1 cellular context compared by ENCODE assay signal in the genomic region with DNA sequence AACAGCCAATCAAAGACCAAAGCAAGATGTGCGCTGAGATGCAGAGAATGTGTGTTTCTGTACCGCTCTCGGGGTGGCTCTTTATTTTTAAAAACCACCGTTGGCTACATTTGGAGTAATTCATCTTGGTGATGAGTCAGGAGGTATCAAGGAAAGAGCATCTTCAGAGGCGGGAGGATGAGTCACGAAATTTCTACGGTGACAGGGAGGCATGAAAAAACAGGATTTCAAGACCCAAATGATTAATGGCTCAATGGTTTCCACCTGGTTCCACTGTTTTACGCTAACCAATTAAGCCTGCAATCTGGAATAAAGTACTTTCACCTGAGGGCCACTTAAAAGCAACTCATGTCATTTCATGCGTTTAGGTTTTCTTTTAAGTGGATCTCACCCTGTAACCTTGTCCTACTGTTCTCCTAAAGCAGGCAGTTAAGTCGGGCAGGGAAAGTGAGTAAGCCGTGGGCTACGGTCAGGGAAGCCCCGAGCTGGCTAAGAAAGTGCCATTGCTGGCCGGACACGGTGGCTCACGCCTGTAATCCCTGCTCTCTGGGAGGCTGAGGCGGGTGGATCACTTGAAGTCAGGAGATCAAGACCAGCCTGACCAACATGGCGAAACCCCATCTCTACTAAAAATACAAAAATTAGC.
TF ChIP-seq lines count a peak whose summit lies in the region.

No MANE protein-coding gene starts in this region.

TF ChIP-seq in HEK293, 187 proteins besides CTCF, POLR2A, EP300 and RAD21 (continued from another document):
- TF ChIP-seq, protein P1, sequence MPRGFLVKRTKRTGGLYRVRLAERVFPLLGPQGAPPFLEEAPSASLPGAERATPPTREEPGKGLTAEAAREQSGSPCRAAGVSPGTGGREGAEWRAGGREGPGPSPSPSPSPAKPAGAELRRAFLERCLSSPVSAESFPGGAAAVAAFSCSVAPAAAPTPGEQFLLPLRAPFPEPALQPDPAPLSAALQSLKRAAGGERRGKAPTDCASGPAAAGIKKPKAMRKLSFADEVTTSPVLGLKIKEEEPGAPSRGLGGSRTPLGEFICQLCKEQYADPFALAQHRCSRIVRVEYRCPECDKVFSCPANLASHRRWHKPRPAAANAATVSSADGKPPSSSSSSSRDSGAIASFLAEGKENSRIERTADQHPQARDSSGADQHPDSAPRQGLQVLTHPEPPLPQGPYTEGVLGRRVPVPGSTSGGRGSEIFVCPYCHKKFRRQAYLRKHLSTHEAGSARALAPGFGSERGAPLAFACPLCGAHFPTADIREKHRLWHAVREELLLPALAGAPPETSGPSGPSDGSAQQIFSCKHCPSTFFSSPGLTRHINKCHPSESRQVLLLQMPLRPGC (tag by site-specific recombination; IDR thresholded peaks at IDR 0.05), result no peak
- TF ChIP-seq ZNF785 (tag by site-specific recombination; IDR thresholded peaks at IDR 0.05) (no peak), ZNF366 (tag by site-specific recombination; conservative IDR thresholded peaks at IDR 0.05) (no peak), ZNF354C (tag by site-specific recombination; IDR thresholded peaks at IDR 0.05; ENCODE audit: borderline replicate concordance, low read depth) (no peak), ZNF843 (tag by site-specific recombination; IDR thresholded peaks at IDR 0.05) (no peak), ZNF600 (tag by site-specific recombination; IDR thresholded peaks at IDR 0.05) (no peak), ZNF660 (tag by site-specific recombination; IDR thresholded peaks at IDR 0.05) (no peak), OSR2 (tag by site-specific recombination; IDR thresholded peaks at IDR 0.05) (peak; percentile 31), ZNF426 (tag by site-specific recombination; IDR thresholded peaks at IDR 0.05) (no peak), FEZF1 (tag by site-specific recombination; IDR thresholded peaks at IDR 0.05) (0 out of 2 replicates have a peak, but pooled peaks have one; percentile 14), ZNF777 (tag by site-specific recombination; IDR thresholded peaks at IDR 0.05; ENCODE audit: borderline replicate concordance) (no peak), ZNF169 (tag by site-specific recombination; IDR thresholded peaks at IDR 0.05) (no peak)
- TF ChIP-seq, protein P2, sequence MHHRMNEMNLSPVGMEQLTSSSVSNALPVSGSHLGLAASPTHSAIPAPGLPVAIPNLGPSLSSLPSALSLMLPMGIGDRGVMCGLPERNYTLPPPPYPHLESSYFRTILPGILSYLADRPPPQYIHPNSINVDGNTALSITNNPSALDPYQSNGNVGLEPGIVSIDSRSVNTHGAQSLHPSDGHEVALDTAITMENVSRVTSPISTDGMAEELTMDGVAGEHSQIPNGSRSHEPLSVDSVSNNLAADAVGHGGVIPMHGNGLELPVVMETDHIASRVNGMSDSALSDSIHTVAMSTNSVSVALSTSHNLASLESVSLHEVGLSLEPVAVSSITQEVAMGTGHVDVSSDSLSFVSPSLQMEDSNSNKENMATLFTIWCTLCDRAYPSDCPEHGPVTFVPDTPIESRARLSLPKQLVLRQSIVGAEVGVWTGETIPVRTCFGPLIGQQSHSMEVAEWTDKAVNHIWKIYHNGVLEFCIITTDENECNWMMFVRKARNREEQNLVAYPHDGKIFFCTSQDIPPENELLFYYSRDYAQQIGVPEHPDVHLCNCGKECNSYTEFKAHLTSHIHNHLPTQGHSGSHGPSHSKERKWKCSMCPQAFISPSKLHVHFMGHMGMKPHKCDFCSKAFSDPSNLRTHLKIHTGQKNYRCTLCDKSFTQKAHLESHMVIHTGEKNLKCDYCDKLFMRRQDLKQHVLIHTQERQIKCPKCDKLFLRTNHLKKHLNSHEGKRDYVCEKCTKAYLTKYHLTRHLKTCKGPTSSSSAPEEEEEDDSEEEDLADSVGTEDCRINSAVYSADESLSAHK (tag by site-specific recombination; IDR thresholded peaks at IDR 0.05), result no peak
- TF ChIP-seq, protein P3, sequence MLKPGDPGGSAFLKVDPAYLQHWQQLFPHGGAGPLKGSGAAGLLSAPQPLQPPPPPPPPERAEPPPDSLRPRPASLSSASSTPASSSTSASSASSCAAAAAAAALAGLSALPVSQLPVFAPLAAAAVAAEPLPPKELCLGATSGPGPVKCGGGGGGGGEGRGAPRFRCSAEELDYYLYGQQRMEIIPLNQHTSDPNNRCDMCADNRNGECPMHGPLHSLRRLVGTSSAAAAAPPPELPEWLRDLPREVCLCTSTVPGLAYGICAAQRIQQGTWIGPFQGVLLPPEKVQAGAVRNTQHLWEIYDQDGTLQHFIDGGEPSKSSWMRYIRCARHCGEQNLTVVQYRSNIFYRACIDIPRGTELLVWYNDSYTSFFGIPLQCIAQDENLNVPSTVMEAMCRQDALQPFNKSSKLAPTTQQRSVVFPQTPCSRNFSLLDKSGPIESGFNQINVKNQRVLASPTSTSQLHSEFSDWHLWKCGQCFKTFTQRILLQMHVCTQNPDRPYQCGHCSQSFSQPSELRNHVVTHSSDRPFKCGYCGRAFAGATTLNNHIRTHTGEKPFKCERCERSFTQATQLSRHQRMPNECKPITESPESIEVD (tag by site-specific recombination; IDR thresholded peaks at IDR 0.05), result peak; percentile 20; the same call in 1 of the 2 replicates
- TF ChIP-seq, protein P4, sequence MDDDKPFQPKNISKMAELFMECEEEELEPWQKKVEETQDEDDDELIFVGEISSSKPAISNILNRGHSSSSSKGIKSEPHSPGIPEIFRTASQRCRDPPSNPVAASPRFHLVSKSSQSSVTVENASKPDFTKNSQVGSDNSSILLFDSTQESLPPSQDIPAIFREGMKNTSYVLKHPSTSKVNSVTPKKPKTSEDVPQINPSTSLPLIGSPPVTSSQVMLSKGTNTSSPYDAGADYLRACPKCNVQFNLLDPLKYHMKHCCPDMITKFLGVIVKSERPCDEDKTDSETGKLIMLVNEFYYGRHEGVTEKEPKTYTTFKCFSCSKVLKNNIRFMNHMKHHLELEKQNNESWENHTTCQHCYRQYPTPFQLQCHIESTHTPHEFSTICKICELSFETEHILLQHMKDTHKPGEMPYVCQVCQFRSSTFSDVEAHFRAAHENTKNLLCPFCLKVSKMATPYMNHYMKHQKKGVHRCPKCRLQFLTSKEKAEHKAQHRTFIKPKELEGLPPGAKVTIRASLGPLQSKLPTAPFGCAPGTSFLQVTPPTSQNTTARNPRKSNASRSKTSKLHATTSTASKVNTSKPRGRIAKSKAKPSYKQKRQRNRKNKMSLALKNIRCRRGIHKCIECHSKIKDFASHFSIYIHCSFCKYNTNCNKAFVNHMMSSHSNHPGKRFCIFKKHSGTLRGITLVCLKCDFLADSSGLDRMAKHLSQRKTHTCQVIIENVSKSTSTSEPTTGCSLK (tag by site-specific recombination; IDR thresholded peaks at IDR 0.05), result no peak
- TF ChIP-seq, protein P5, sequence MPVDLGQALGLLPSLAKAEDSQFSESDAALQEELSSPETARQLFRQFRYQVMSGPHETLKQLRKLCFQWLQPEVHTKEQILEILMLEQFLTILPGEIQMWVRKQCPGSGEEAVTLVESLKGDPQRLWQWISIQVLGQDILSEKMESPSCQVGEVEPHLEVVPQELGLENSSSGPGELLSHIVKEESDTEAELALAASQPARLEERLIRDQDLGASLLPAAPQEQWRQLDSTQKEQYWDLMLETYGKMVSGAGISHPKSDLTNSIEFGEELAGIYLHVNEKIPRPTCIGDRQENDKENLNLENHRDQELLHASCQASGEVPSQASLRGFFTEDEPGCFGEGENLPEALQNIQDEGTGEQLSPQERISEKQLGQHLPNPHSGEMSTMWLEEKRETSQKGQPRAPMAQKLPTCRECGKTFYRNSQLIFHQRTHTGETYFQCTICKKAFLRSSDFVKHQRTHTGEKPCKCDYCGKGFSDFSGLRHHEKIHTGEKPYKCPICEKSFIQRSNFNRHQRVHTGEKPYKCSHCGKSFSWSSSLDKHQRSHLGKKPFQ (tag by site-specific recombination; IDR thresholded peaks at IDR 0.05), result no peak
- TF ChIP-seq, protein P6, sequence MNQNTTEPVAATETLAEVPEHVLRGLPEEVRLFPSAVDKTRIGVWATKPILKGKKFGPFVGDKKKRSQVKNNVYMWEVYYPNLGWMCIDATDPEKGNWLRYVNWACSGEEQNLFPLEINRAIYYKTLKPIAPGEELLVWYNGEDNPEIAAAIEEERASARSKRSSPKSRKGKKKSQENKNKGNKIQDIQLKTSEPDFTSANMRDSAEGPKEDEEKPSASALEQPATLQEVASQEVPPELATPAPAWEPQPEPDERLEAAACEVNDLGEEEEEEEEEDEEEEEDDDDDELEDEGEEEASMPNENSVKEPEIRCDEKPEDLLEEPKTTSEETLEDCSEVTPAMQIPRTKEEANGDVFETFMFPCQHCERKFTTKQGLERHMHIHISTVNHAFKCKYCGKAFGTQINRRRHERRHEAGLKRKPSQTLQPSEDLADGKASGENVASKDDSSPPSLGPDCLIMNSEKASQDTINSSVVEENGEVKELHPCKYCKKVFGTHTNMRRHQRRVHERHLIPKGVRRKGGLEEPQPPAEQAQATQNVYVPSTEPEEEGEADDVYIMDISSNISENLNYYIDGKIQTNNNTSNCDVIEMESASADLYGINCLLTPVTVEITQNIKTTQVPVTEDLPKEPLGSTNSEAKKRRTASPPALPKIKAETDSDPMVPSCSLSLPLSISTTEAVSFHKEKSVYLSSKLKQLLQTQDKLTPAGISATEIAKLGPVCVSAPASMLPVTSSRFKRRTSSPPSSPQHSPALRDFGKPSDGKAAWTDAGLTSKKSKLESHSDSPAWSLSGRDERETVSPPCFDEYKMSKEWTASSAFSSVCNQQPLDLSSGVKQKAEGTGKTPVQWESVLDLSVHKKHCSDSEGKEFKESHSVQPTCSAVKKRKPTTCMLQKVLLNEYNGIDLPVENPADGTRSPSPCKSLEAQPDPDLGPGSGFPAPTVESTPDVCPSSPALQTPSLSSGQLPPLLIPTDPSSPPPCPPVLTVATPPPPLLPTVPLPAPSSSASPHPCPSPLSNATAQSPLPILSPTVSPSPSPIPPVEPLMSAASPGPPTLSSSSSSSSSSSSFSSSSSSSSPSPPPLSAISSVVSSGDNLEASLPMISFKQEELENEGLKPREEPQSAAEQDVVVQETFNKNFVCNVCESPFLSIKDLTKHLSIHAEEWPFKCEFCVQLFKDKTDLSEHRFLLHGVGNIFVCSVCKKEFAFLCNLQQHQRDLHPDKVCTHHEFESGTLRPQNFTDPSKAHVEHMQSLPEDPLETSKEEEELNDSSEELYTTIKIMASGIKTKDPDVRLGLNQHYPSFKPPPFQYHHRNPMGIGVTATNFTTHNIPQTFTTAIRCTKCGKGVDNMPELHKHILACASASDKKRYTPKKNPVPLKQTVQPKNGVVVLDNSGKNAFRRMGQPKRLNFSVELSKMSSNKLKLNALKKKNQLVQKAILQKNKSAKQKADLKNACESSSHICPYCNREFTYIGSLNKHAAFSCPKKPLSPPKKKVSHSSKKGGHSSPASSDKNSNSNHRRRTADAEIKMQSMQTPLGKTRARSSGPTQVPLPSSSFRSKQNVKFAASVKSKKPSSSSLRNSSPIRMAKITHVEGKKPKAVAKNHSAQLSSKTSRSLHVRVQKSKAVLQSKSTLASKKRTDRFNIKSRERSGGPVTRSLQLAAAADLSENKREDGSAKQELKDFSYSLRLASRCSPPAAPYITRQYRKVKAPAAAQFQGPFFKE (tag by site-specific recombination; IDR thresholded peaks at IDR 0.05; ENCODE audit: borderline replicate concordance), result no peak
- TF ChIP-seq, protein P7, sequence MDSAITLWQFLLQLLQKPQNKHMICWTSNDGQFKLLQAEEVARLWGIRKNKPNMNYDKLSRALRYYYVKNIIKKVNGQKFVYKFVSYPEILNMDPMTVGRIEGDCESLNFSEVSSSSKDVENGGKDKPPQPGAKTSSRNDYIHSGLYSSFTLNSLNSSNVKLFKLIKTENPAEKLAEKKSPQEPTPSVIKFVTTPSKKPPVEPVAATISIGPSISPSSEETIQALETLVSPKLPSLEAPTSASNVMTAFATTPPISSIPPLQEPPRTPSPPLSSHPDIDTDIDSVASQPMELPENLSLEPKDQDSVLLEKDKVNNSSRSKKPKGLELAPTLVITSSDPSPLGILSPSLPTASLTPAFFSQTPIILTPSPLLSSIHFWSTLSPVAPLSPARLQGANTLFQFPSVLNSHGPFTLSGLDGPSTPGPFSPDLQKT (IDR thresholded peaks at IDR 0.05; ENCODE audit: borderline replicate concordance, low read depth, low read length), result no peak
